Comparison of ENCODE assay signal across 1 cellular context in the genomic region with DNA sequence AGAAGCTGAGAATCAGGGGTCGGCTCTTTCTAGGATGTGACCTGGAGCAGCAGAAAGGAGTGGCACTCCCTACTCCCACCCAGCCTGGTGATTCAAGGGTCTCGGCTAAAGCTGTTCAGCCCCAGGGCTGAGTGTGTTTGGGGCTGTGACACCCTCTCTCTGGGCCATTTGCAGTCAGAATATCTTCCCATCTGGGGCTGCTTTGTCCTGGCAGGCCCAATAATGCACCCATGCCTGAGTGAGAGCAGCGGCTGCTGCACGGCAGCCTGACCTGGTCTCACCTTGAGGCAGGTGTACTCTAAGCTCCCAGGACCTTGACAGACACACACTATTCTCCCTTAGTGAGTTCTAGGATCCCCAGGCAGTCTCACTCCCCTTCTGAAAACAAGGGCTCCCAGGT.
TF ChIP-seq lines count a peak whose summit lies in the region.

No MANE protein-coding gene starts in this region.

TF ChIP-seq in GM23338, 12 proteins besides CTCF, POLR2A, EP300 and RAD21 (continued from another document):
- TF ChIP-seq, protein P1, sequence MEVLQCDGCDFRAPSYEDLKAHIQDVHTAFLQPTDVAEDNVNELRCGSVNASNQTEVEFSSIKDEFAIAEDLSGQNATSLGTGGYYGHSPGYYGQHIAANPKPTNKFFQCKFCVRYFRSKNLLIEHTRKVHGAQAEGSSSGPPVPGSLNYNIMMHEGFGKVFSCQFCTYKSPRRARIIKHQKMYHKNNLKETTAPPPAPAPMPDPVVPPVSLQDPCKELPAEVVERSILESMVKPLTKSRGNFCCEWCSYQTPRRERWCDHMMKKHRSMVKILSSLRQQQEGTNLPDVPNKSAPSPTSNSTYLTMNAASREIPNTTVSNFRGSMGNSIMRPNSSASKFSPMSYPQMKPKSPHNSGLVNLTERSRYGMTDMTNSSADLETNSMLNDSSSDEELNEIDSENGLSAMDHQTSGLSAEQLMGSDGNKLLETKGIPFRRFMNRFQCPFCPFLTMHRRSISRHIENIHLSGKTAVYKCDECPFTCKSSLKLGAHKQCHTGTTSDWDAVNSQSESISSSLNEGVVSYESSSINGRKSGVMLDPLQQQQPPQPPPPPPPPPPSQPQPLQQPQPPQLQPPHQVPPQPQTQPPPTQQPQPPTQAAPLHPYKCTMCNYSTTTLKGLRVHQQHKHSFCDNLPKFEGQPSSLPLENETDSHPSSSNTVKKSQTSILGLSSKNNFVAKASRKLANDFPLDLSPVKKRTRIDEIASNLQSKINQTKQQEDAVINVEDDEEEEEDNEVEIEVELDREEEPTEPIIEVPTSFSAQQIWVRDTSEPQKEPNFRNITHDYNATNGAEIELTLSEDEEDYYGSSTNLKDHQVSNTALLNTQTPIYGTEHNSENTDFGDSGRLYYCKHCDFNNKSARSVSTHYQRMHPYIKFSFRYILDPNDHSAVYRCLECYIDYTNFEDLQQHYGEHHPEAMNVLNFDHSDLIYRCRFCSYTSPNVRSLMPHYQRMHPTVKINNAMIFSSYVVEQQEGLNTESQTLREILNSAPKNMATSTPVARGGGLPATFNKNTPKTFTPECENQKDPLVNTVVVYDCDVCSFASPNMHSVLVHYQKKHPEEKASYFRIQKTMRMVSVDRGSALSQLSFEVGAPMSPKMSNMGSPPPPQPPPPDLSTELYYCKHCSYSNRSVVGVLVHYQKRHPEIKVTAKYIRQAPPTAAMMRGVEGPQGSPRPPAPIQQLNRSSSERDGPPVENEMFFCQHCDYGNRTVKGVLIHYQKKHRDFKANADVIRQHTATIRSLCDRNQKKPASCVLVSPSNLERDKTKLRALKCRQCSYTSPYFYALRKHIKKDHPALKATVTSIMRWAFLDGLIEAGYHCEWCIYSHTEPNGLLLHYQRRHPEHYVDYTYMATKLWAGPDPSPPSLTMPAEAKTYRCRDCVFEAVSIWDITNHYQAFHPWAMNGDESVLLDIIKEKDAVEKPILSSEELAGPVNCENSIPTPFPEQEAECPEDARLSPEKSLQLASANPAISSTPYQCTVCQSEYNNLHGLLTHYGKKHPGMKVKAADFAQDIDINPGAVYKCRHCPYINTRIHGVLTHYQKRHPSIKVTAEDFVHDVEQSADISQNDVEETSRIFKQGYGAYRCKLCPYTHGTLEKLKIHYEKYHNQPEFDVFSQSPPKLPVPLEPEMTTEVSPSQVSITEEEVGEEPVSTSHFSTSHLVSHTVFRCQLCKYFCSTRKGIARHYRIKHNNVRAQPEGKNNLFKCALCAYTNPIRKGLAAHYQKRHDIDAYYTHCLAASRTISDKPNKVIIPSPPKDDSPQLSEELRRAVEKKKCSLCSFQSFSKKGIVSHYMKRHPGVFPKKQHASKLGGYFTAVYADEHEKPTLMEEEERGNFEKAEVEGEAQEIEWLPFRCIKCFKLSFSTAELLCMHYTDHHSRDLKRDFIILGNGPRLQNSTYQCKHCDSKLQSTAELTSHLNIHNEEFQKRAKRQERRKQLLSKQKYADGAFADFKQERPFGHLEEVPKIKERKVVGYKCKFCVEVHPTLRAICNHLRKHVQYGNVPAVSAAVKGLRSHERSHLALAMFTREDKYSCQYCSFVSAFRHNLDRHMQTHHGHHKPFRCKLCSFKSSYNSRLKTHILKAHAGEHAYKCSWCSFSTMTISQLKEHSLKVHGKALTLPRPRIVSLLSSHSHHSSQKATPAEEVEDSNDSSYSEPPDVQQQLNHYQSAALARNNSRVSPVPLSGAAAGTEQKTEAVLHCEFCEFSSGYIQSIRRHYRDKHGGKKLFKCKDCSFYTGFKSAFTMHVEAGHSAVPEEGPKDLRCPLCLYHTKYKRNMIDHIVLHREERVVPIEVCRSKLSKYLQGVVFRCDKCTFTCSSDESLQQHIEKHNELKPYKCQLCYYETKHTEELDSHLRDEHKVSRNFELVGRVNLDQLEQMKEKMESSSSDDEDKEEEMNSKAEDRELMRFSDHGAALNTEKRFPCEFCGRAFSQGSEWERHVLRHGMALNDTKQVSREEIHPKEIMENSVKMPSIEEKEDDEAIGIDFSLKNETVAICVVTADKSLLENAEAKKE (CRISPR knock-in tag; IDR thresholded peaks at IDR 0.05), result no peak
- TF ChIP-seq ZNF114 (CRISPR knock-in tag; IDR thresholded peaks at IDR 0.05), result no peak
- TF ChIP-seq, protein P2, sequence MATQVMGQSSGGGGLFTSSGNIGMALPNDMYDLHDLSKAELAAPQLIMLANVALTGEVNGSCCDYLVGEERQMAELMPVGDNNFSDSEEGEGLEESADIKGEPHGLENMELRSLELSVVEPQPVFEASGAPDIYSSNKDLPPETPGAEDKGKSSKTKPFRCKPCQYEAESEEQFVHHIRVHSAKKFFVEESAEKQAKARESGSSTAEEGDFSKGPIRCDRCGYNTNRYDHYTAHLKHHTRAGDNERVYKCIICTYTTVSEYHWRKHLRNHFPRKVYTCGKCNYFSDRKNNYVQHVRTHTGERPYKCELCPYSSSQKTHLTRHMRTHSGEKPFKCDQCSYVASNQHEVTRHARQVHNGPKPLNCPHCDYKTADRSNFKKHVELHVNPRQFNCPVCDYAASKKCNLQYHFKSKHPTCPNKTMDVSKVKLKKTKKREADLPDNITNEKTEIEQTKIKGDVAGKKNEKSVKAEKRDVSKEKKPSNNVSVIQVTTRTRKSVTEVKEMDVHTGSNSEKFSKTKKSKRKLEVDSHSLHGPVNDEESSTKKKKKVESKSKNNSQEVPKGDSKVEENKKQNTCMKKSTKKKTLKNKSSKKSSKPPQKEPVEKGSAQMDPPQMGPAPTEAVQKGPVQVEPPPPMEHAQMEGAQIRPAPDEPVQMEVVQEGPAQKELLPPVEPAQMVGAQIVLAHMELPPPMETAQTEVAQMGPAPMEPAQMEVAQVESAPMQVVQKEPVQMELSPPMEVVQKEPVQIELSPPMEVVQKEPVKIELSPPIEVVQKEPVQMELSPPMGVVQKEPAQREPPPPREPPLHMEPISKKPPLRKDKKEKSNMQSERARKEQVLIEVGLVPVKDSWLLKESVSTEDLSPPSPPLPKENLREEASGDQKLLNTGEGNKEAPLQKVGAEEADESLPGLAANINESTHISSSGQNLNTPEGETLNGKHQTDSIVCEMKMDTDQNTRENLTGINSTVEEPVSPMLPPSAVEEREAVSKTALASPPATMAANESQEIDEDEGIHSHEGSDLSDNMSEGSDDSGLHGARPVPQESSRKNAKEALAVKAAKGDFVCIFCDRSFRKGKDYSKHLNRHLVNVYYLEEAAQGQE (IDR thresholded peaks at IDR 0.05; ENCODE audit: unreplicated experiment), result no peak
